Comparison of ENCODE assay signal across 1 cellular context in genomic region chr1:58582143-58582542, GRCh38. TPM values are rescaled to one million over a fixed set of nuclear protein-coding genes. Genes with fewer than 3 reads are reported as not detected.
"Had no signal": no experiment of that assay in that cellular context is flagged by ENCODE, and none has a peak within 500 bp of the region (broad histone marks: within the 10 kb centered on the region; RNA-seq: fewer than 3 reads in every experiment).

No MANE protein-coding gene starts in this region.

RNA-seq across cellular contexts. Expression of gene TACSTD2, which starts 5.1 kb away (rescaled TPM):
- total RNA-seq: H4 had no signal
